ENCODE assay signal across 6 cellular contexts in genomic region chr14:61088081-61088480, GRCh38.
"Had no signal": no experiment of that assay in that cellular context is flagged by ENCODE, and none has a peak within 500 bp of the region (broad histone marks: within the 10 kb centered on the region; RNA-seq: fewer than 3 reads in every experiment).

No MANE protein-coding gene starts in this region.

- ATAC-seq: HepG2, K562 had no signal

- H3K4me3 ChIP-seq: K562 had no signal

- FAIRE-seq: HepG2, K562 had no signal

- DNase-seq: IMR-90, KBM-7, KG1 had no signal

- H3K27ac ChIP-seq: HL-60 had no signal
